Comparison of ENCODE assay signal across 8 cellular contexts in genomic region chr9:125829743-125830142, GRCh38.
A peak's percentile ranks its signal among the peaks of the same experiment; 100 is the strongest.
DNase-seq lines count a peak whose midpoint lies in the region; ATAC-seq and TF ChIP-seq lines count a peak whose summit lies in the region.

No MANE protein-coding gene starts in this region.

- H3K4me1 Mint-ChIP-seq in CD4-positive, alpha-beta T cell (ENCODE audit: low read depth): peaks cover 54% of the 10 kb centered on the region

- peak overlapping the region; percentile 43 for H2AFZ ChIP-seq in osteoblast (ENCODE audit: low read length)

- H3K4me2 ChIP-seq in osteoblast (ENCODE audit: insufficient read depth, low read length): peak overlapping the region; percentile 78

- POLR2A ChIA-PET in CD4-positive, alpha-beta T cell (lab: Charles Lee): interaction anchor here (0.6 to 2.5 kb wide), 12 partner anchors 9 to 123 kb away, joined by 3 to 15 read pairs (median 5); partner anchors contain the start of gene MAPKAP1

- no peaks in the 10 kb centered on the region for H3K9me3 Mint-ChIP-seq in CD4-positive, alpha-beta T cell

- peak overlapping the region; percentile 46 for H3K4me3 ChIP-seq in effector memory CD4-positive, alpha-beta T cell (ENCODE audit: insufficient read depth, low read depth, low read length, poor library complexity, severe bottlenecking)
- peak overlapping the region; percentile 66 for H3K4me3 ChIP-seq in osteoblast (ENCODE audit: insufficient read depth, low read length)

- intact Hi-C loops in CD4-positive, alpha-beta T cell (cut with DNase I, micrococcal nuclease): loop anchor here in 1 of 2 experiments (5.0 kb wide), 1 partner anchor 38 kb away; no protein-coding TSS in a partner anchor

- H4K20me1 ChIP-seq in osteoblast (ENCODE audit: insufficient read depth, low read length): no peaks in the 10 kb centered on the region

- peak; percentile 94 for ATAC-seq in CD4-positive, alpha-beta T cell (ENCODE audit: poor library complexity)
- ATAC-seq in HG02852 (IDR thresholded peaks at IDR 0.05; ENCODE audit: unreplicated experiment) (peak; percentile 48), GM21786 (IDR thresholded peaks at IDR 0.05; ENCODE audit: unreplicated experiment) (no peak), GM19455 (IDR thresholded peaks at IDR 0.05; ENCODE audit: unreplicated experiment) (no peak)

- peaks cover 2% of the 10 kb centered on the region for H3K4me1 ChIP-seq in effector memory CD4-positive, alpha-beta T cell (ENCODE audit: control insufficient read depth, insufficient read depth, low read length, poor library complexity, severe bottlenecking)
- H3K4me1 ChIP-seq in osteoblast (ENCODE audit: insufficient read depth, low read length): peaks cover 3% of the 10 kb centered on the region

- CTCF ChIA-PET in CD4-positive, alpha-beta T cell (lab: Charles Lee): interaction anchor here (1.1 to 1.9 kb wide), 3 partner anchors 10 to 12 kb away, joined by 3 to 9 read pairs (median 3); no protein-coding TSS in a partner anchor

- no peak for TF ChIP-seq CTCF in CD4-positive, alpha-beta T cell (IDR thresholded peaks at IDR 0.05)
- no peak for TF ChIP-seq CTCF in osteoblast (IDR thresholded peaks at IDR 0.05; ENCODE audit: extremely low read depth, low read depth, low read length)

- peak overlapping the region; percentile 99 for H3K27ac Mint-ChIP-seq in CD4-positive, alpha-beta T cell

- no peaks in the 10 kb centered on the region for H3K27me3 ChIP-seq in CD4-positive, alpha-beta T cell (ENCODE audit: control insufficient read depth, insufficient read depth, low read length)
- no peaks in the 10 kb centered on the region for H3K27me3 ChIP-seq in effector memory CD4-positive, alpha-beta T cell (replicated peaks; ENCODE audit: control insufficient read depth, insufficient read depth, low read length, poor library complexity, severe bottlenecking)
- H3K27me3 ChIP-seq in osteoblast (ENCODE audit: insufficient read depth, low read length): no peaks in the 10 kb centered on the region

- H3K9me3 ChIP-seq in CD4-positive, alpha-beta T cell (ENCODE audit: control insufficient read depth, low read length): no peaks in the 10 kb centered on the region
- no peaks in the 10 kb centered on the region for H3K9me3 ChIP-seq in effector memory CD4-positive, alpha-beta T cell (ENCODE audit: control insufficient read depth, low read length)
- no peaks in the 10 kb centered on the region for H3K9me3 ChIP-seq in osteoblast (ENCODE audit: low read depth, low read length)

- no peaks in the 10 kb centered on the region for H3K36me3 ChIP-seq in effector memory CD4-positive, alpha-beta T cell (ENCODE audit: control insufficient read depth, insufficient read depth, low read length)
- no peaks in the 10 kb centered on the region for H3K36me3 ChIP-seq in osteoblast (ENCODE audit: insufficient read depth, low read length)

- H3K4me3 Mint-ChIP-seq in CD4-positive, alpha-beta T cell: peak overlapping the region; percentile 91

- DNase-seq in CD4-positive, alpha-beta T cell: peak; percentile 24 to 67 (median 38)
- DNase-seq in activated CD4-positive, alpha-beta T cell treated with anti-CD3 and anti-CD28 coated beads for 1 hour: peak; percentile 43
- DNase-seq in effector memory CD4-positive, alpha-beta T cell: peak; percentile 2 to 30 (median 28)
- no peak for DNase-seq in osteoblast (ENCODE audit: insufficient read length, low spot score, missing footprints)
- no peak for DNase-seq in A172 (ENCODE audit: low spot score)

- peak overlapping the region; percentile 66 for H3K27ac ChIP-seq in CD4-positive, alpha-beta T cell (ENCODE audit: low read depth, low read length)
- peak overlapping the region; percentile 32 for H3K27ac ChIP-seq in effector memory CD4-positive, alpha-beta T cell (ENCODE audit: insufficient read depth, low read length, poor library complexity, severe bottlenecking)
- H3K27ac ChIP-seq in osteoblast (ENCODE audit: low read depth, low read length): peak overlapping the region; percentile 33

- no peaks in the 10 kb centered on the region for H3K36me3 Mint-ChIP-seq in CD4-positive, alpha-beta T cell (ENCODE audit: low read depth)

- no peaks in the 10 kb centered on the region for H3K27me3 Mint-ChIP-seq in CD4-positive, alpha-beta T cell

- peaks cover 73% of the 10 kb centered on the region for H3K79me2 ChIP-seq in osteoblast (ENCODE audit: insufficient read depth, low read length)

Comparison
In these comparisons a context has a peak if more than half of its experiments do, and no peak if none do; other contexts are left out.
1. ATAC-seq: peak in CD4-positive, alpha-beta T cell (single experiment) and HG02852 (single experiment); none in GM21786 (single experiment) and GM19455 (single experiment).
2. DNase-seq: peak in CD4-positive, alpha-beta T cell (10 of 10), activated CD4-positive, alpha-beta T cell treated with anti-CD3 and anti-CD28 coated beads for 1 hour (single experiment) and effector memory CD4-positive, alpha-beta T cell (3 of 3); none in osteoblast (single experiment) and A172 (single experiment).
3. Peak in every context shown above with its lines, with median percentiles within 50 percentile points of each other: H3K27ac ChIP-seq.